ENCODE assay signal across 9 cellular contexts in genomic region chr14:69580009-69580577, GRCh38. TPM values are rescaled to one million over a fixed set of nuclear protein-coding genes. Genes with fewer than 3 reads are reported as not detected.
DNase-seq lines count a peak whose midpoint lies in the region; ATAC-seq and TF ChIP-seq lines count a peak whose summit lies in the region.
"Had no signal": no experiment of that assay in that cellular context is flagged by ENCODE, and none has a peak within 500 bp of the region (broad histone marks: within the 10 kb centered on the region; RNA-seq: fewer than 3 reads in every experiment).

No MANE protein-coding gene starts in this region.

- peaks cover 12% of the 10 kb centered on the region for H3K27me3 ChIP-seq in adrenal gland

- 28 to 41% (median 34%) methylated on average over 7 of the region's 7 CpGs for WGBS in adrenal gland, 4 donors

- intact Hi-C loops in adrenal gland (cut with DNase I): no loop called here

- no peak overlapping the region for H3K27ac Mint-ChIP-seq in activated naive CD8-positive, alpha-beta T cell treated with anti-CD3 and anti-CD28 coated beads, Interleukin-2, amount 50 U/mL, for 24 hours
- H3K27ac Mint-ChIP-seq in activated naive CD8-positive, alpha-beta T cell treated with anti-CD3 and anti-CD28 coated beads for 36 hours: no peak overlapping the region
- H3K27ac Mint-ChIP-seq: activated naive CD8-positive, alpha-beta T cell had no signal

- no peaks in the 10 kb centered on the region for H3K36me3 ChIP-seq in adrenal gland (replicated peaks in 1 of 2)

- ATAC-seq in activated naive CD8-positive, alpha-beta T cell treated with anti-CD3 and anti-CD28 coated beads, Interleukin-2, amount 50 U/mL, for 24 hours: peak; percentile 43
- ATAC-seq in HG02571 (IDR thresholded peaks at IDR 0.05; ENCODE audit: unreplicated experiment) (no peak), HG02763 (IDR thresholded peaks at IDR 0.05; ENCODE audit: unreplicated experiment) (no peak)

- H3K4me3 ChIP-seq in adrenal gland: no peak overlapping the region

- H3K27ac ChIP-seq in adrenal gland: peak overlapping the region in 1 of 5 donors; percentile 49

- no peaks in the 10 kb centered on the region for H3K4me1 ChIP-seq in adrenal gland (replicated peaks in 1 of 2)

- no peak for TF ChIP-seq POLR2A in adrenal gland (IDR thresholded peaks at IDR 0.05)

- H3K36me3 Mint-ChIP-seq in activated naive CD8-positive, alpha-beta T cell treated with anti-CD3 and anti-CD28 coated beads, Interleukin-2, amount 50 U/mL, for 24 hours (ENCODE audit: low read depth): no peaks in the 10 kb centered on the region
- H3K36me3 Mint-ChIP-seq in activated naive CD8-positive, alpha-beta T cell treated with anti-CD3 and anti-CD28 coated beads for 36 hours: no peaks in the 10 kb centered on the region

- DNase-seq in activated naive CD8-positive, alpha-beta T cell treated with anti-CD3 and anti-CD28 coated beads, Interleukin-2, amount 50 U/mL, for 24 hours: no peak
- no peak for DNase-seq in activated naive CD8-positive, alpha-beta T cell treated with anti-CD3 and anti-CD28 coated beads for 36 hours
- peak; percentile 59 for DNase-seq in NCI-H2081 treated with DMSO at 0.1 percent for 48 hours (lab: John Stamatoyannopoulos, UW)
- peak; percentile 61 to 88 (median 77) for DNase-seq in adrenal gland
- DNase-seq in islet precursor cell: peak; percentile 85
- DNase-seq in activated effector memory CD4-positive, alpha-beta T cell treated with Interleukin-2 at 50 U/mL for 16 hours: no peak

- peak; percentile 16 to 63 (median 44) for TF ChIP-seq CTCF in adrenal gland (IDR thresholded peaks at IDR 0.05)

- no peak overlapping the region for H3K4me3 Mint-ChIP-seq in activated naive CD8-positive, alpha-beta T cell treated with anti-CD3 and anti-CD28 coated beads, Interleukin-2, amount 50 U/mL, for 24 hours
- no peak overlapping the region for H3K4me3 Mint-ChIP-seq in activated naive CD8-positive, alpha-beta T cell treated with anti-CD3 and anti-CD28 coated beads for 36 hours
- H3K4me3 Mint-ChIP-seq: activated naive CD8-positive, alpha-beta T cell had no signal

- no peaks in the 10 kb centered on the region for H3K9me3 ChIP-seq in adrenal gland (replicated peaks in 1 of 3)

- H3K4me1 Mint-ChIP-seq in activated naive CD8-positive, alpha-beta T cell treated with anti-CD3 and anti-CD28 coated beads, Interleukin-2, amount 50 U/mL, for 24 hours: peaks cover 2% of the 10 kb centered on the region
- H3K4me1 Mint-ChIP-seq in activated naive CD8-positive, alpha-beta T cell treated with anti-CD3 and anti-CD28 coated beads for 36 hours: peaks cover 2% of the 10 kb centered on the region

- H3K9me3 Mint-ChIP-seq in activated naive CD8-positive, alpha-beta T cell treated with anti-CD3 and anti-CD28 coated beads, Interleukin-2, amount 50 U/mL, for 24 hours: no peaks in the 10 kb centered on the region
- no peaks in the 10 kb centered on the region for H3K9me3 Mint-ChIP-seq in activated naive CD8-positive, alpha-beta T cell treated with anti-CD3 and anti-CD28 coated beads for 36 hours

- peaks cover 22% of the 10 kb centered on the region for H3K27me3 Mint-ChIP-seq in activated naive CD8-positive, alpha-beta T cell treated with anti-CD3 and anti-CD28 coated beads, Interleukin-2, amount 50 U/mL, for 24 hours
- peaks cover 25% of the 10 kb centered on the region for H3K27me3 Mint-ChIP-seq in activated naive CD8-positive, alpha-beta T cell treated with anti-CD3 and anti-CD28 coated beads for 36 hours

RNA-seq across cellular contexts. Expression of gene CCDC177, which starts 5.4 kb away (rescaled TPM):
- not detected for total RNA-seq in activated naive CD8-positive, alpha-beta T cell treated with anti-CD3 and anti-CD28 coated beads for 36 hours
- under 1 TPM in 6 of 8 donors, not detected in 2; 0.04 to 0.61 (median 0.34) TPM for total RNA-seq in adrenal gland
- polyA plus RNA-seq in adrenal gland: under 1 TPM in 2 of 3 donors, not detected in 1; 0.07 to 0.40 TPM

RNA-seq across cellular contexts. Expression of gene SUSD6, which starts 31.3 kb away (rescaled TPM):
- 10 to 100 TPM; 26.3 TPM for total RNA-seq in activated naive CD8-positive, alpha-beta T cell treated with anti-CD3 and anti-CD28 coated beads for 36 hours
- total RNA-seq in adrenal gland: 10 to 100 TPM; 33.3 to 75.5 (median 52.0) TPM
- 10 to 100 TPM in 1 of 3 donors, 1 to 10 TPM in 2; 7.8 to 22.8 (median 9.3) TPM for polyA plus RNA-seq in adrenal gland

Comparison
In these comparisons a context has a peak if more than half of its experiments do, and no peak if none do; other contexts are left out.
1. DNase-seq: peak in NCI-H2081 treated with DMSO at 0.1 percent for 48 hours (single experiment), adrenal gland (7 of 7) and islet precursor cell (single experiment); none in activated naive CD8-positive, alpha-beta T cell treated with anti-CD3 and anti-CD28 coated beads, Interleukin-2, amount 50 U/mL, for 24 hours (single experiment), activated naive CD8-positive, alpha-beta T cell treated with anti-CD3 and anti-CD28 coated beads for 36 hours (single experiment) and activated effector memory CD4-positive, alpha-beta T cell treated with Interleukin-2 at 50 U/mL for 16 hours (single experiment).